ENCODE assay signal across 2 cellular contexts in the genomic region with DNA sequence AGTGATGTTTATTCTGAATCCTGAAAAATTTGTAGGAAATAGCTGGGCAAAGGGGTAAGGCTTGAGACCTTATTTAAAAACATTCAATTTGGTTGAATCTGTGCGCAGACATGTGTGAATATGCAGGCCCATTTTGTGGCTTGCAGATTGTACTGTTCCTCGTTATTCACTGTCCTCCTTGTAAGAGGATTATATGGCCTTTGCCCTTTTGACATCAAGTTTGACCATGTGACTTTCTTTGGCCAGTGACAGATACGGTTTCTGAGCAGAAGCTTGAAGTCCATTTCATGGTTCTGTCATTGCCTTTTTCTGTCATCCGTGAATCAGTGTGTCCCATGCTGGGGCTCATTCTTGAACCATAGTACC.
A peak's percentile ranks its signal among the peaks of the same experiment; 100 is the strongest.
TF ChIP-seq lines count a peak whose summit lies in the region.

No MANE protein-coding gene starts in this region.

TF ChIP-seq in K562, 482 proteins besides CTCF, POLR2A, EP300 and RAD21 (continued from another document):
- TF ChIP-seq, protein P1, sequence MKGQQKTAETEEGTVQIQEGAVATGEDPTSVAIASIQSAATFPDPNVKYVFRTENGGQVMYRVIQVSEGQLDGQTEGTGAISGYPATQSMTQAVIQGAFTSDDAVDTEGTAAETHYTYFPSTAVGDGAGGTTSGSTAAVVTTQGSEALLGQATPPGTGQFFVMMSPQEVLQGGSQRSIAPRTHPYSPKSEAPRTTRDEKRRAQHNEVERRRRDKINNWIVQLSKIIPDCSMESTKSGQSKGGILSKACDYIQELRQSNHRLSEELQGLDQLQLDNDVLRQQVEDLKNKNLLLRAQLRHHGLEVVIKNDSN (CRISPR knock-in tag; IDR thresholded peaks at IDR 0.05) = peak; percentile 75
- TF ChIP-seq MEF2D (tag; conservative IDR thresholded peaks at IDR 0.05; ENCODE audit: low read depth) (0 out of 2 replicates have a peak, but pooled peaks have one; percentile 9), THRAP3 (IDR thresholded peaks at IDR 0.05; ENCODE audit: borderline replicate concordance) (no peak), MCM5 (IDR thresholded peaks at IDR 0.05; ENCODE audit: low read depth) (no peak), NR2C1 (IDR thresholded peaks at IDR 0.05) (peak; percentile 85), NR2C1 (tag; IDR thresholded peaks at IDR 0.05) (peak; percentile 88), GABPA (tag; conservative IDR thresholded peaks at IDR 0.05; ENCODE audit: low read depth) (no peak), SIX5 (IDR thresholded peaks at IDR 0.05; ENCODE audit: borderline replicate concordance in 1 of 2, insufficient read depth in 1 of 2, low read depth in 1 of 2, low read length in 2 of 2) (no peak), KDM1A (IDR thresholded peaks at IDR 0.05) (peak; percentile 61 to 72; a peak in 3 of 4 replicates), RAD51 (IDR thresholded peaks at IDR 0.05; ENCODE audit: borderline replicate concordance, low read depth) (peak; percentile 66), MEIS2 (IDR thresholded peaks at IDR 0.05; ENCODE audit: partially characterized antibody) (peak; percentile 39), MYC (IDR thresholded peaks at IDR 0.05; ENCODE audit: low read depth, low read length) (0 out of 2 replicates have a peak, but pooled peaks have one; percentile 4), MYC (CRISPR knock-in tag; IDR thresholded peaks at IDR 0.05; ENCODE audit: borderline replicate concordance, low read depth) (no peak), PML (IDR thresholded peaks at IDR 0.05; ENCODE audit: low read length) (0 out of 2 replicates have a peak, but pooled peaks have one; percentile 9)
- TF ChIP-seq, protein P2, sequence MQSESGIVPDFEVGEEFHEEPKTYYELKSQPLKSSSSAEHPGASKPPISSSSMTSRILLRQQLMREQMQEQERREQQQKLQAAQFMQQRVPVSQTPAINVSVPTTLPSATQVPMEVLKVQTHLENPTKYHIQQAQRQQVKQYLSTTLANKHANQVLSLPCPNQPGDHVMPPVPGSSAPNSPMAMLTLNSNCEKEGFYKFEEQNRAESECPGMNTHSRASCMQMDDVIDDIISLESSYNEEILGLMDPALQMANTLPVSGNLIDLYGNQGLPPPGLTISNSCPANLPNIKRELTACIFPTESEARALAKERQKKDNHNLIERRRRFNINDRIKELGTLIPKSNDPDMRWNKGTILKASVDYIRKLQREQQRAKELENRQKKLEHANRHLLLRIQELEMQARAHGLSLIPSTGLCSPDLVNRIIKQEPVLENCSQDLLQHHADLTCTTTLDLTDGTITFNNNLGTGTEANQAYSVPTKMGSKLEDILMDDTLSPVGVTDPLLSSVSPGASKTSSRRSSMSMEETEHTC (IDR thresholded peaks at IDR 0.05) = 0 out of 2 replicates have a peak, but pooled peaks have one; percentile 5
- TF ChIP-seq, protein P3, sequence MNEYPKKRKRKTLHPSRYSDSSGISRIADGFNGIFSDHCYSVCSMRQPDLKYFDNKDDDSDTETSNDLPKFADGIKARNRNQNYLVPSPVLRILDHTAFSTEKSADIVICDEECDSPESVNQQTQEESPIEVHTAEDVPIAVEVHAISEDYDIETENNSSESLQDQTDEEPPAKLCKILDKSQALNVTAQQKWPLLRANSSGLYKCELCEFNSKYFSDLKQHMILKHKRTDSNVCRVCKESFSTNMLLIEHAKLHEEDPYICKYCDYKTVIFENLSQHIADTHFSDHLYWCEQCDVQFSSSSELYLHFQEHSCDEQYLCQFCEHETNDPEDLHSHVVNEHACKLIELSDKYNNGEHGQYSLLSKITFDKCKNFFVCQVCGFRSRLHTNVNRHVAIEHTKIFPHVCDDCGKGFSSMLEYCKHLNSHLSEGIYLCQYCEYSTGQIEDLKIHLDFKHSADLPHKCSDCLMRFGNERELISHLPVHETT (CRISPR knock-in tag; conservative IDR thresholded peaks at IDR 0.05 in 1 of 2, IDR thresholded peaks at IDR 0.05 in 1 of 2) = 0 out of 4 replicates have a peak, but pooled peaks of 1 of the 2 experiments have one; percentile 31

TF ChIP-seq in neural cell, 6 proteins besides CTCF, POLR2A, EP300 and RAD21 (continued from another document):
- TF ChIP-seq, protein P4, sequence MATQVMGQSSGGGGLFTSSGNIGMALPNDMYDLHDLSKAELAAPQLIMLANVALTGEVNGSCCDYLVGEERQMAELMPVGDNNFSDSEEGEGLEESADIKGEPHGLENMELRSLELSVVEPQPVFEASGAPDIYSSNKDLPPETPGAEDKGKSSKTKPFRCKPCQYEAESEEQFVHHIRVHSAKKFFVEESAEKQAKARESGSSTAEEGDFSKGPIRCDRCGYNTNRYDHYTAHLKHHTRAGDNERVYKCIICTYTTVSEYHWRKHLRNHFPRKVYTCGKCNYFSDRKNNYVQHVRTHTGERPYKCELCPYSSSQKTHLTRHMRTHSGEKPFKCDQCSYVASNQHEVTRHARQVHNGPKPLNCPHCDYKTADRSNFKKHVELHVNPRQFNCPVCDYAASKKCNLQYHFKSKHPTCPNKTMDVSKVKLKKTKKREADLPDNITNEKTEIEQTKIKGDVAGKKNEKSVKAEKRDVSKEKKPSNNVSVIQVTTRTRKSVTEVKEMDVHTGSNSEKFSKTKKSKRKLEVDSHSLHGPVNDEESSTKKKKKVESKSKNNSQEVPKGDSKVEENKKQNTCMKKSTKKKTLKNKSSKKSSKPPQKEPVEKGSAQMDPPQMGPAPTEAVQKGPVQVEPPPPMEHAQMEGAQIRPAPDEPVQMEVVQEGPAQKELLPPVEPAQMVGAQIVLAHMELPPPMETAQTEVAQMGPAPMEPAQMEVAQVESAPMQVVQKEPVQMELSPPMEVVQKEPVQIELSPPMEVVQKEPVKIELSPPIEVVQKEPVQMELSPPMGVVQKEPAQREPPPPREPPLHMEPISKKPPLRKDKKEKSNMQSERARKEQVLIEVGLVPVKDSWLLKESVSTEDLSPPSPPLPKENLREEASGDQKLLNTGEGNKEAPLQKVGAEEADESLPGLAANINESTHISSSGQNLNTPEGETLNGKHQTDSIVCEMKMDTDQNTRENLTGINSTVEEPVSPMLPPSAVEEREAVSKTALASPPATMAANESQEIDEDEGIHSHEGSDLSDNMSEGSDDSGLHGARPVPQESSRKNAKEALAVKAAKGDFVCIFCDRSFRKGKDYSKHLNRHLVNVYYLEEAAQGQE (IDR thresholded peaks at IDR 0.05; ENCODE audit: borderline replicate concordance) = no peak
- TF ChIP-seq POLR2AphosphoS5 (IDR thresholded peaks at IDR 0.05) (no peak), EZH2 (IDR thresholded peaks at IDR 0.05; ENCODE audit: borderline replicate concordance, insufficient read depth, low read length, poor library complexity, severe bottlenecking) (no peak), SMC3 (conservative IDR thresholded peaks at IDR 0.05; ENCODE audit: poor library complexity) (no peak)
TF ChIP-seq in neural cell: peak in this region for 0.
